In the genomic region with DNA sequence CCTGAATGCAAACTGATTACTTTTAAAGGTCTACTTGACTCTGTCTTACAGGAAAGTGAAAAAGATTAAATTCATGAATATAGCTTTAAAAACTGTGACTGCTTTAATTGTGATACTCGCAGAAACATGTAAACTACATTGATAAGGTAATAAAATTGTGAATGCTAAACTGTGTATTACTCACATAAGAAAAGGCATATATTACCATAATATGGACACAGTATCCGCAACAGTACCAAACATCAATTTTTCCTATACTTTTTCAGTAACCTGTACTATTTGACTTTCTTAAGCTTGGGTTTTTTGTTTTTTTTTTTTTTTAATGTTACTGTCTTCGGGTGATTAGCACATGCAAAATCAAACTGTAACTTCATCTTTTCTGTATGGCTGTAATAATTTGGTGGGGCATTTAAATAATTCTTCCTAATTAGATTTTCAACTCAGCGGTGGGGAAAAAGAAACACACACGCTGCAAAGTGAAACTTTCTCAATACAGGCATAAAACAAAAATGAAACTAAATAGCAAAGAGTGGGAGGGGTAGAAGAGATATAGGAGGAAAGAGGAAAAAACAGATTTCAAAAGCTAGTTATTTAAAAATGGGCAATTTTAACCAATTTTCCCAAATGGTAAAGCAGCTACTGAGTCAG, we compare ENCODE assay signal across 8 cellular contexts. TPM values are rescaled to one million over a fixed set of nuclear protein-coding genes. Genes with fewer than 3 reads are reported as not detected.
A peak's percentile ranks its signal among the peaks of the same experiment; 100 is the strongest.
DNase-seq lines count a peak whose midpoint lies in the region; ATAC-seq and TF ChIP-seq lines count a peak whose summit lies in the region.

No MANE protein-coding gene starts in this region.

- H3K4me3 ChIP-seq in left lung: peak overlapping the region; percentile 19 to 46

- no peaks in the 10 kb centered on the region for H3K27me3 ChIP-seq in left lung

- intact Hi-C loops in left lung (cut with DNase I): no loop called here

- no peaks in the 10 kb centered on the region for H3K9me3 ChIP-seq in left lung

- ATAC-seq in GM18519 (IDR thresholded peaks at IDR 0.05; ENCODE audit: low FRiP score, unreplicated experiment) (peak; percentile 27), HG03354 (IDR thresholded peaks at IDR 0.05; ENCODE audit: poor library complexity, severe bottlenecking, unreplicated experiment) (peak; percentile 40), left lung (peak; percentile 55), GM19467 (IDR thresholded peaks at IDR 0.05; ENCODE audit: unreplicated experiment) (no peak)

- peak overlapping the region; percentile 81 for H3K4me3 Mint-ChIP-seq in activated naive CD8-positive, alpha-beta T cell treated with anti-CD3 and anti-CD28 coated beads for 36 hours

- H3K27ac Mint-ChIP-seq in activated naive CD8-positive, alpha-beta T cell treated with anti-CD3 and anti-CD28 coated beads for 36 hours: peak overlapping the region; percentile 82

- peaks cover 7% of the 10 kb centered on the region for H3K36me3 Mint-ChIP-seq in activated naive CD8-positive, alpha-beta T cell treated with anti-CD3 and anti-CD28 coated beads for 36 hours

- DNase-seq in activated naive CD8-positive, alpha-beta T cell treated with anti-CD3 and anti-CD28 coated beads for 36 hours: no peak
- DNase-seq in left lung (no peak), T1000 (lab: John Stamatoyannopoulos, UW) (no peak), ecto neural progenitor cell (ENCODE audit: low spot score) (no peak), DMS79 treated with DMSO at 0.1 percent for 48 hours (lab: John Stamatoyannopoulos, UW) (no peak)

- TF ChIP-seq CTCF in left lung (IDR thresholded peaks at IDR 0.05): no peak

- H3K36me3 ChIP-seq in left lung: no peaks in the 10 kb centered on the region

- H3K27ac ChIP-seq in left lung: peak overlapping the region; percentile 63 to 82

- H3K4me1 ChIP-seq in left lung: peaks cover 9 to 69% of the 10 kb centered on the region in 2 donors

- no peaks in the 10 kb centered on the region for H3K9me3 Mint-ChIP-seq in activated naive CD8-positive, alpha-beta T cell treated with anti-CD3 and anti-CD28 coated beads for 36 hours

- H3K4me1 Mint-ChIP-seq in activated naive CD8-positive, alpha-beta T cell treated with anti-CD3 and anti-CD28 coated beads for 36 hours: peaks cover 45% of the 10 kb centered on the region

- peaks cover 3% of the 10 kb centered on the region for H3K27me3 Mint-ChIP-seq in activated naive CD8-positive, alpha-beta T cell treated with anti-CD3 and anti-CD28 coated beads for 36 hours

RNA-seq across cellular contexts. Expression of gene NT5C3A, which starts 23.2 kb away (rescaled TPM):
- total RNA-seq in activated naive CD8-positive, alpha-beta T cell treated with anti-CD3 and anti-CD28 coated beads for 36 hours: 10 to 100 TPM; 45.3 to 48.7 TPM
- total RNA-seq in left lung: 10 to 100 TPM; 21.8 to 26.5 TPM
